In the genomic region with DNA sequence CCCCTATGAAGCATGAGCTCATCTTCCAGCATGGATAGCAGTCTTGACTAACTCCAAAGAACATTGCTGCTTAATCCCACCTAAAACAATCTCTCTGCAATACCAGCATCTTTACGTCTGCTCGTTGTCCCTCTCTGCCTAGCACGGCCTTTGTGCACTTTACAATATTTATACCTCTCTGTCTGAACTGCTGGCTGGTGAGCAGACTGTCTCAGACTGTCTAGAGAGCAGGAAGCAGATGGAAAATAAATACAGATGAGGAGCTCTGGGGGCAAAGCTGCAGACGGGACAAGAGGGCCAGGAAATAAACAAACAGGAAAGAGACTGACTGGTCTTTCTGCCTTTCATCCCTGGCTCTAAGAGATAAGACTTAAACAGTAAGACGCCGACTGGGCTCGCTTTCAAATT, we compare ENCODE assay signal across 14 cellular contexts.
A peak's percentile ranks its signal among the peaks of the same experiment; 100 is the strongest.
DNase-seq lines count a peak whose midpoint lies in the region; ATAC-seq and TF ChIP-seq lines count a peak whose summit lies in the region.
"Had no signal": no experiment of that assay in that cellular context is flagged by ENCODE, and none has a peak within 500 bp of the region (broad histone marks: within the 10 kb centered on the region; RNA-seq: fewer than 3 reads in every experiment).

No MANE protein-coding gene starts in this region.

- no peak for TF ChIP-seq POLR2A in esophagus muscularis mucosa (IDR thresholded peaks at IDR 0.05; ENCODE audit: low read depth)

- no peak overlapping the region for H3K4ac ChIP-seq in trophoblast cell (ENCODE audit: low read depth, low read length)

- H2BK12ac ChIP-seq in trophoblast cell (ENCODE audit: low read length): no peak overlapping the region

- intact Hi-C loops in esophagus muscularis mucosa (cut with DNase I): no loop called here

- no peaks in the 10 kb centered on the region for H3K36me3 ChIP-seq in esophagus muscularis mucosa
- no peaks in the 10 kb centered on the region for H3K36me3 ChIP-seq in trophoblast cell (ENCODE audit: control insufficient read depth in 1 of 2, insufficient read depth in 2 of 2, low read length in 2 of 2)
- no peaks in the 10 kb centered on the region for H3K36me3 ChIP-seq in H7 (replicated peaks; ENCODE audit: control insufficient read depth, insufficient read depth, low read length)
- H3K36me3 ChIP-seq: ascending aorta had no signal

- peaks cover 3% of the 10 kb centered on the region for H3K79me2 ChIP-seq in trophoblast cell (ENCODE audit: control insufficient read depth, insufficient read depth, low read length, poor library complexity)

- ATAC-seq in HG03139 (IDR thresholded peaks at IDR 0.05; ENCODE audit: unreplicated experiment): no peak
- ATAC-seq: Right ventricle myocardium inferior had no signal

- 50% methylated on average over 7 of the region's 7 CpGs for WGBS in esophagus muscularis mucosa
- WGBS in trophoblast cell (ENCODE audit: extremely low coverage, insufficient coverage, insufficient read length): no CpG with 5 or more reads among the region's 7 CpGs

- H3K4me1 ChIP-seq in esophagus muscularis mucosa (no peaks in the 10 kb centered on the region), trophoblast cell (ENCODE audit: control insufficient read depth in 1 of 2, insufficient read depth in 2 of 2, low read length in 2 of 2) (peaks cover 4 to 11% of the 10 kb centered on the region in 2 experiments)
- H3K4me1 ChIP-seq: ascending aorta had no signal

- H4K8ac ChIP-seq in trophoblast cell (ENCODE audit: low read depth, low read length): no peak overlapping the region

- H3K23ac ChIP-seq in trophoblast cell (ENCODE audit: low read length): no peak overlapping the region

- H2BK120ac ChIP-seq in trophoblast cell (ENCODE audit: insufficient read depth, low read length, poor library complexity): no peak overlapping the region

- H2AK5ac ChIP-seq in trophoblast cell (ENCODE audit: low read length): no peak overlapping the region

- H4K91ac ChIP-seq in trophoblast cell (ENCODE audit: low read depth, low read length): peak overlapping the region; percentile 4

- peaks cover 21% of the 10 kb centered on the region for H3K79me1 ChIP-seq in trophoblast cell (ENCODE audit: low read length)

- no peak overlapping the region for H3K18ac ChIP-seq in trophoblast cell (ENCODE audit: low read length)

- H2BK5ac ChIP-seq in trophoblast cell (ENCODE audit: low read depth, low read length, poor library complexity): peak overlapping the region; percentile 8

- TF ChIP-seq CTCF in esophagus muscularis mucosa (IDR thresholded peaks at IDR 0.05): no peak

- no peak overlapping the region for H2AFZ ChIP-seq in trophoblast cell (ENCODE audit: insufficient read depth, low read length, poor library complexity)

- H3K4me3 ChIP-seq in esophagus muscularis mucosa: no peak overlapping the region
- H3K4me3 ChIP-seq in trophoblast cell (ENCODE audit: low read depth, low read length): no peak overlapping the region
- H3K4me3 ChIP-seq in H7 (ENCODE audit: insufficient read depth, low read depth, low read length): no peak overlapping the region
- H3K4me3 ChIP-seq: ascending aorta had no signal

- H3K27ac ChIP-seq in esophagus muscularis mucosa (replicated peaks in 1 of 4): no peak overlapping the region
- peak overlapping the region; percentile 94 for H3K27ac ChIP-seq in trophoblast cell (ENCODE audit: low read depth, low read length)
- H3K27ac ChIP-seq: ascending aorta had no signal

- H4K12ac ChIP-seq in trophoblast cell (ENCODE audit: low read depth, low read length): no peak overlapping the region

- DNase-seq in KG1 (lab: John Stamatoyannopoulos, UW) (peak; percentile 22), esophagus muscularis mucosa (ENCODE audit: extremely low spot score) (peak; percentile 74), trophoblast cell (no peak), H7 (no peak), anterior cingulate cortex (lab: John Stamatoyannopoulos, UW) (no peak)
- DNase-seq: activated CD4-positive, CD25-positive, alpha-beta regulatory T cell; activated T-cell treated with anti-CD3 and anti-CD28 coated beads, Interleukin-2, amount 50 U/mL, for 24 hours; CD8-positive, alpha-beta memory T cell; hippocampal formation; midbrain had no signal

- H3K9me3 ChIP-seq in esophagus muscularis mucosa (no peaks in the 10 kb centered on the region), trophoblast cell (ENCODE audit: insufficient read depth, low read depth, low read length) (no peaks in the 10 kb centered on the region)
- H3K9me3 ChIP-seq: ascending aorta had no signal

- no peaks in the 10 kb centered on the region for H3K27me3 ChIP-seq in esophagus muscularis mucosa
- H3K27me3 ChIP-seq in trophoblast cell (ENCODE audit: insufficient read depth, low read length): no peaks in the 10 kb centered on the region
- no peaks in the 10 kb centered on the region for H3K27me3 ChIP-seq in H7 (ENCODE audit: control insufficient read depth, insufficient read depth, low read length)
- H3K27me3 ChIP-seq: ascending aorta had no signal

- H3K9ac ChIP-seq in trophoblast cell (ENCODE audit: low read length): no peak overlapping the region

- H3K4me2 ChIP-seq in trophoblast cell (ENCODE audit: low read length): peak overlapping the region; percentile 8

- no peak for TF ChIP-seq EP300 in esophagus muscularis mucosa (IDR thresholded peaks at IDR 0.05)

- no peak overlapping the region for H3K14ac ChIP-seq in trophoblast cell (ENCODE audit: low read length)

TF ChIP-seq in PFSK-1, 5 proteins besides CTCF, POLR2A, EP300 and RAD21:
- TF ChIP-seq, protein P1, sequence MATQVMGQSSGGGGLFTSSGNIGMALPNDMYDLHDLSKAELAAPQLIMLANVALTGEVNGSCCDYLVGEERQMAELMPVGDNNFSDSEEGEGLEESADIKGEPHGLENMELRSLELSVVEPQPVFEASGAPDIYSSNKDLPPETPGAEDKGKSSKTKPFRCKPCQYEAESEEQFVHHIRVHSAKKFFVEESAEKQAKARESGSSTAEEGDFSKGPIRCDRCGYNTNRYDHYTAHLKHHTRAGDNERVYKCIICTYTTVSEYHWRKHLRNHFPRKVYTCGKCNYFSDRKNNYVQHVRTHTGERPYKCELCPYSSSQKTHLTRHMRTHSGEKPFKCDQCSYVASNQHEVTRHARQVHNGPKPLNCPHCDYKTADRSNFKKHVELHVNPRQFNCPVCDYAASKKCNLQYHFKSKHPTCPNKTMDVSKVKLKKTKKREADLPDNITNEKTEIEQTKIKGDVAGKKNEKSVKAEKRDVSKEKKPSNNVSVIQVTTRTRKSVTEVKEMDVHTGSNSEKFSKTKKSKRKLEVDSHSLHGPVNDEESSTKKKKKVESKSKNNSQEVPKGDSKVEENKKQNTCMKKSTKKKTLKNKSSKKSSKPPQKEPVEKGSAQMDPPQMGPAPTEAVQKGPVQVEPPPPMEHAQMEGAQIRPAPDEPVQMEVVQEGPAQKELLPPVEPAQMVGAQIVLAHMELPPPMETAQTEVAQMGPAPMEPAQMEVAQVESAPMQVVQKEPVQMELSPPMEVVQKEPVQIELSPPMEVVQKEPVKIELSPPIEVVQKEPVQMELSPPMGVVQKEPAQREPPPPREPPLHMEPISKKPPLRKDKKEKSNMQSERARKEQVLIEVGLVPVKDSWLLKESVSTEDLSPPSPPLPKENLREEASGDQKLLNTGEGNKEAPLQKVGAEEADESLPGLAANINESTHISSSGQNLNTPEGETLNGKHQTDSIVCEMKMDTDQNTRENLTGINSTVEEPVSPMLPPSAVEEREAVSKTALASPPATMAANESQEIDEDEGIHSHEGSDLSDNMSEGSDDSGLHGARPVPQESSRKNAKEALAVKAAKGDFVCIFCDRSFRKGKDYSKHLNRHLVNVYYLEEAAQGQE (IDR thresholded peaks at IDR 0.05; ENCODE audit: insufficient read depth in 1 of 2, low read depth in 2 of 2, low read length in 2 of 2): no peak
- no peak for TF ChIP-seq SIN3A (IDR thresholded peaks at IDR 0.05; ENCODE audit: borderline replicate concordance, insufficient read depth, low read length)
- no peak for TF ChIP-seq POLR2AphosphoS5 (IDR thresholded peaks at IDR 0.05; ENCODE audit: low read depth, low read length)
- TF ChIP-seq FOXP2 (optimal IDR thresholded peaks at IDR 0.05; ENCODE audit: borderline replicate concordance, extremely low read depth, extremely low read length, insufficient read depth): peak; percentile 58
- no peak for TF ChIP-seq TAF1 (IDR thresholded peaks at IDR 0.05; ENCODE audit: borderline replicate concordance, insufficient read depth, low read length)

Comparison
In these comparisons a context has a peak if more than half of its experiments do, and no peak if none do; other contexts are left out.
1. DNase-seq: peak in KG1 (single experiment) and esophagus muscularis mucosa (single experiment); none in trophoblast cell (0 of 2), H7 (single experiment) and anterior cingulate cortex (0 of 58).